21 cellular contexts compared by ENCODE assay signal in genomic region chr2:38370664-38371063, GRCh38. TPM values are rescaled to one million over a fixed set of nuclear protein-coding genes. Genes with fewer than 3 reads are reported as not detected.
DNase-seq lines count a peak whose midpoint lies in the region; ATAC-seq, FAIRE-seq and TF ChIP-seq lines count a peak whose summit lies in the region.
"Had no signal": no experiment of that assay in that cellular context is flagged by ENCODE, and none has a peak within 500 bp of the region (broad histone marks: within the 10 kb centered on the region; RNA-seq: fewer than 3 reads in every experiment).

No MANE protein-coding gene starts in this region.

- no peak for FAIRE-seq in GM12878 (lab: Jason Lieb, UNC)
- FAIRE-seq: A549, H1, HTR-8/SVneo had no signal

- BruUV-seq in GM12878 (replicated peaks; lab: Mats Ljungman, UMichigan): no TSS peak

- RAD21 ChIA-PET in GM12878 (lab: Charles Lee; ENCODE audit: unreplicated experiment): interaction anchor here (0.9 kb wide), 1 partner anchor 96 kb away, joined by 3 read pairs; no protein-coding TSS in a partner anchor

- peaks cover 40% of the 10 kb centered on the region; the same call in 1 of the 2 replicates for H4K20me1 ChIP-seq in DND-41 (ENCODE audit: insufficient read depth, low read length)
- peaks cover 57% of the 10 kb centered on the region for H4K20me1 ChIP-seq in Karpas-422 (ENCODE audit: insufficient read depth, low read depth, low read length)
- H4K20me1 ChIP-seq in GM12878 (ENCODE audit: control insufficient read depth, insufficient read depth): no peaks in the 10 kb centered on the region

- H3K4me3 Mint-ChIP-seq in naive thymus-derived CD8-positive, alpha-beta T cell: peak overlapping the region in 1 of 10 donors; percentile 39
- H3K4me3 Mint-ChIP-seq: CD4-positive, alpha-beta memory T cell had no signal

- peaks cover 17% of the 10 kb centered on the region for H3K4me1 ChIP-seq in DND-41 (ENCODE audit: insufficient read depth, low read length)
- peaks cover 43% of the 10 kb centered on the region for H3K4me1 ChIP-seq in Karpas-422 (ENCODE audit: low read length)
- no peaks in the 10 kb centered on the region; the same call in 1 of the 2 replicates for H3K4me1 ChIP-seq in GM12878 (ENCODE audit: control insufficient read depth, insufficient read depth, low read length)

- SMC1A ChIA-PET in GM12878 (lab: Charles Lee; ENCODE audit: uncharacterized antibody, unreplicated experiment): no interaction called here

- H3K9me2 ChIP-seq in Karpas-422 (replicated peaks; ENCODE audit: insufficient read depth, low read length): no peaks in the 10 kb centered on the region

- H3K4me3 ChIP-seq in DND-41 (ENCODE audit: low read depth in 1 of 2, low read length in 2 of 2) (no peak overlapping the region), Karpas-422 (ENCODE audit: low read length) (no peak overlapping the region), GM12878 (no peak overlapping the region)
- H3K4me3 ChIP-seq: A549 had no signal

- TF ChIP-seq EP300 in GM12878 (IDR thresholded peaks at IDR 0.05; ENCODE audit: borderline replicate concordance in 1 of 2, control insufficient read depth in 1 of 2, low read depth in 2 of 2, low read length in 2 of 2): no peak

- no peak for TF ChIP-seq RAD21 in GM12878 (IDR thresholded peaks at IDR 0.05; ENCODE audit: insufficient read depth, low read depth, low read length)

- DNase-seq in DND-41 (no peak), Karpas-422 (peak; percentile 52), GM12878 (ENCODE audit: low read depth, low spot score) (no peak), cardiac septum (ENCODE audit: low spot score) (no peak), putamen (ENCODE audit: low spot score) (no peak), retina (no peak), posterior cingulate gyrus (no peak)
- no peak for DNase-seq in naive thymus-derived CD8-positive, alpha-beta T cell
- DNase-seq: CD4-positive, alpha-beta memory T cell; DMS153; GF-D8; NCI-H1694 treated with DMSO at 0.1 percent for 48 hours; NCI-H2107; NCI-H2227 treated with DMSO at 0.1 percent for 48 hours; NCI-H510A treated with DMSO at 0.1 percent for 48 hours; NCI-H774; SIG-M5 had no signal

- POLR2A ChIA-PET in GM12878 (lab: Charles Lee): interaction anchor here (0.5 kb wide), 1 partner anchor 128 kb away, joined by 4 read pairs; no protein-coding TSS in a partner anchor
- POLR2A ChIA-PET in naive thymus-derived CD8-positive, alpha-beta T cell (lab: Charles Lee): no interaction called here

- no peak for TF ChIP-seq POLR2A in GM12878 (IDR thresholded peaks at IDR 0.05; ENCODE audit: low read depth, low read length)

- H2AFZ ChIP-seq in DND-41 (ENCODE audit: low read depth, low read length) (no peak overlapping the region), Karpas-422 (ENCODE audit: low read length) (no peak overlapping the region), GM12878 (ENCODE audit: control insufficient read depth, low read depth, low read length) (no peak overlapping the region)

- H3K27me3 ChIP-seq in DND-41 (ENCODE audit: insufficient read depth, low read length, poor library complexity): no peaks in the 10 kb centered on the region
- H3K27me3 ChIP-seq in Karpas-422 (ENCODE audit: low read length): no peaks in the 10 kb centered on the region
- no peaks in the 10 kb centered on the region for H3K27me3 ChIP-seq in GM12878 (replicated peaks in 1 of 2; ENCODE audit: control insufficient read depth in 2 of 2, insufficient read depth in 2 of 2, low read length in 1 of 2)

- 91% methylated on average over 5 of the region's 5 CpGs for WGBS in GM12878 (ENCODE audit: insufficient coverage, insufficient replicate concordance, low lambda C conversion rate, missing lambda C conversion rate)

- H3K9ac ChIP-seq in DND-41 (ENCODE audit: low read depth, low read length): no peak overlapping the region
- H3K9ac ChIP-seq in Karpas-422 (ENCODE audit: low read length): no peak overlapping the region
- H3K9ac ChIP-seq in GM12878 (ENCODE audit: control insufficient read depth, insufficient read depth, low read length): no peak overlapping the region

- intact Hi-C loops in GM12878 (cut with micrococcal nuclease; ENCODE audit: unreplicated experiment): loop anchor here (10.0 kb wide), 1 partner anchor 374 kb away; no protein-coding TSS in a partner anchor
- intact Hi-C loops in cardiac septum (cut with DNase I): loop anchor here (5.0 kb wide), 1 partner anchor 53 kb away; no protein-coding TSS in a partner anchor
- intact Hi-C loops in posterior cingulate gyrus (cut with DNase I): loop anchor here (10.0 kb wide), 1 partner anchor 74 kb away; no protein-coding TSS in a partner anchor

- TF ChIP-seq CTCF in DND-41 (IDR thresholded peaks at IDR 0.05; ENCODE audit: borderline replicate concordance, extremely low read depth, low read length, poor library complexity, severe bottlenecking): no peak
- no peak for TF ChIP-seq CTCF in GM12878 (IDR thresholded peaks at IDR 0.05 in 2 of 3, conservative IDR thresholded peaks at IDR 0.05 in 1 of 3; ENCODE audit: control insufficient read depth in 2 of 3, extremely low read depth in 1 of 3, insufficient read depth in 1 of 3, low read depth in 3 of 3, low read length in 3 of 3)

- ATAC-seq in DND-41 (ENCODE audit: insufficient read depth, low read depth): 0 out of 3 replicates have a peak, but pooled peaks have one; percentile 14
- no peak; the same call in none of the 3 replicates for ATAC-seq in GM12878
- peak; percentile 25 to 46 for ATAC-seq in naive thymus-derived CD8-positive, alpha-beta T cell

- in situ Hi-C loops in GM12878 (cut with MboI): no loop called here

- H3K9me3 ChIP-seq in DND-41 (ENCODE audit: insufficient read depth, low read length, severe bottlenecking) (no peaks in the 10 kb centered on the region), Karpas-422 (ENCODE audit: low read length) (no peaks in the 10 kb centered on the region), GM12878 (replicated peaks; ENCODE audit: control insufficient read depth, insufficient read depth, low read length) (no peaks in the 10 kb centered on the region)
- H3K9me3 ChIP-seq: A549 had no signal

- CTCF ChIA-PET in GM12878 (lab: Yijun Ruan, JAX): interaction anchor here (0.6 kb wide), 1 partner anchor 178 kb away, joined by 3 read pairs; no protein-coding TSS in a partner anchor

- H3K36me3 Mint-ChIP-seq in naive thymus-derived CD8-positive, alpha-beta T cell: peaks cover 0 to 8% (median 1%) of the 10 kb centered on the region in 3 donors
- H3K36me3 Mint-ChIP-seq: CD4-positive, alpha-beta memory T cell; IgD-negative memory B cell had no signal

- H3K27ac ChIP-seq in DND-41 (ENCODE audit: low read length) (no peak overlapping the region), Karpas-422 (ENCODE audit: low read length) (0 out of 2 replicates have a peak overlapping the region, but pooled peaks have one; percentile 17), GM12878 (ENCODE audit: control insufficient read depth, insufficient read depth) (no peak overlapping the region)
- H3K27ac ChIP-seq: A549 had no signal

- peaks cover 98% of the 10 kb centered on the region for H3K79me2 ChIP-seq in DND-41 (ENCODE audit: insufficient read depth, low read length)
- H3K79me2 ChIP-seq in Karpas-422 (ENCODE audit: low read length): peaks cover 97% of the 10 kb centered on the region
- peaks cover 85% of the 10 kb centered on the region for H3K79me2 ChIP-seq in GM12878 (ENCODE audit: control insufficient read depth, insufficient read depth, low read length)

- no peaks in the 10 kb centered on the region for H3K27me3 Mint-ChIP-seq in naive thymus-derived CD8-positive, alpha-beta T cell
- H3K27me3 Mint-ChIP-seq: CD4-positive, alpha-beta memory T cell; IgD-negative memory B cell had no signal

- H3K36me3 ChIP-seq in DND-41 (ENCODE audit: insufficient read depth, low read length): no peaks in the 10 kb centered on the region
- peaks cover 15% of the 10 kb centered on the region for H3K36me3 ChIP-seq in Karpas-422 (ENCODE audit: insufficient read depth, low read length)
- no peaks in the 10 kb centered on the region for H3K36me3 ChIP-seq in GM12878 (ENCODE audit: control insufficient read depth in 2 of 2, insufficient read depth in 2 of 2, low read length in 1 of 2)

- H3K27ac Mint-ChIP-seq in naive thymus-derived CD8-positive, alpha-beta T cell: no peak overlapping the region
- H3K27ac Mint-ChIP-seq: IgD-negative memory B cell had no signal

- no peaks in the 10 kb centered on the region for H3K9me3 Mint-ChIP-seq in naive thymus-derived CD8-positive, alpha-beta T cell
- H3K9me3 Mint-ChIP-seq: CD4-positive, alpha-beta memory T cell; IgD-negative memory B cell had no signal

- peaks cover 17 to 65% (median 60%) of the 10 kb centered on the region in 4 donors for H3K4me1 Mint-ChIP-seq in naive thymus-derived CD8-positive, alpha-beta T cell

- no peak overlapping the region for H3K4me2 ChIP-seq in DND-41 (ENCODE audit: insufficient read depth, low read length)
- H3K4me2 ChIP-seq in Karpas-422 (ENCODE audit: low read depth, low read length, poor library complexity, severe bottlenecking): no peak overlapping the region
- no peak overlapping the region for H3K4me2 ChIP-seq in GM12878 (ENCODE audit: control insufficient read depth, insufficient read depth)
- H3K4me2 ChIP-seq: A549 had no signal

RNA-seq across cellular contexts. Expression of gene ATL2, which starts 6.4 kb away (rescaled TPM):
- 124 and 154 TPM in 2 replicates for total RNA-seq in Karpas-422 (2014; rRNA removed; shearing (Covaris generic); ENCODE audit: low replicate concordance)
- 377 and 379 TPM in 2 replicates for total RNA-seq in GM12878 (2013; cell fraction: nucleolus; rRNA removed)
- total RNA-seq in GM12878 (2014; rRNA removed) (49.6 and 60.7 TPM in 2 replicates), GM12878 (2014; rRNA removed; fragmentation: Illumina TruSeq; extraction: Trizol) (44.7 and 51.5 TPM in 2 replicates), GM12878 (2021) (44.4 and 48.2 TPM in 2 replicates), cardiac septum (27.1 TPM)
- polyA plus RNA-seq in GM12878 (2011; ENCODE audit: low read depth): 15.7 TPM
- polyA plus RNA-seq in GM12878 (2011; rRNA removed) (49.6 and 68.7 TPM in 2 replicates), GM12878 (2014; fragmentation: Illumina TruSeq; extraction: Trizol) (43.3 and 53.6 TPM in 2 replicates), GM12878 (2014; fragmentation: Nextera tagmentation; extraction: Ambion mirVana) (10 to 100 TPM in 1 of 2 experiments, 1 to 10 TPM in 1; 8.6 to 12.6 TPM), GM12878 (2014; rRNA removed) (40.2 and 40.7 TPM in 2 replicates), GM12878 (2016; fragmentation: Nextera tagmentation; extraction: Ambion mirVana) (10 to 100 TPM; 33.2 to 34.5 TPM)
- 35.8 and 40.6 TPM in 2 replicates for polyA plus RNA-seq in GM12878 (2011; cell fraction: cytosol; rRNA removed)
- polyA plus RNA-seq in GM12878 (2011; cell fraction: nucleus; rRNA removed): 71.5 and 131 TPM in 2 replicates
- polyA plus RNA-seq in GM12878 (2012): 19.0 and 27.1 TPM in 2 replicates
- polyA minus RNA-seq in GM12878 (2011; rRNA and poly(A)+ RNA removed): 33.8 and 61.5 TPM in 2 replicates
- 16.3 and 19.1 TPM in 2 replicates for polyA minus RNA-seq in GM12878 (2011; cell fraction: cytosol; rRNA and poly(A)+ RNA removed)
- polyA minus RNA-seq in GM12878 (2011; cell fraction: nucleus; rRNA and poly(A)+ RNA removed): 62.7 and 96.7 TPM in 2 replicates
- total RNA-seq in naive thymus-derived CD8-positive, alpha-beta T cell: 10 to 100 TPM; 62.8 to 71.8 TPM
- polyA plus RNA-seq in naive thymus-derived CD8-positive, alpha-beta T cell: 10 to 100 TPM; 10.6 to 24.2 (median 14.2) TPM
